23 cellular contexts compared by ENCODE assay signal in genomic region chr3:33525232-33525631, GRCh38.
DNase-seq lines count a peak whose midpoint lies in the region; ATAC-seq and TF ChIP-seq lines count a peak whose summit lies in the region.
"Had no signal": no experiment of that assay in that cellular context is flagged by ENCODE, and none has a peak within 500 bp of the region (broad histone marks: within the 10 kb centered on the region; RNA-seq: fewer than 3 reads in every experiment).

No MANE protein-coding gene starts in this region.

- H3K27me3 Mint-ChIP-seq in progenitor cell of endocrine pancreas: no peaks in the 10 kb centered on the region
- H3K27me3 Mint-ChIP-seq: CD4-positive, alpha-beta memory T cell had no signal

- TF ChIP-seq CTCF in PC-3 (conservative IDR thresholded peaks at IDR 0.05; ENCODE audit: low read depth, low read length) (no peak), progenitor cell of endocrine pancreas (IDR thresholded peaks at IDR 0.05; ENCODE audit: unreplicated experiment) (no peak)

- BruUV-seq in PC-3 (replicated peaks; lab: Mats Ljungman, UMichigan): no TSS peak

- CTCF ChIA-PET in PC-3 (lab: Charles Lee): no interaction called here

- no peak overlapping the region for H2AFZ ChIP-seq in PC-3 (ENCODE audit: low read length)

- H3F3A ChIP-seq in PC-3 (ENCODE audit: low read length, unreplicated experiment): no peaks in the 10 kb centered on the region

- H3K4me3 Mint-ChIP-seq in progenitor cell of endocrine pancreas (ENCODE audit: low read depth): no peak overlapping the region
- H3K4me3 Mint-ChIP-seq: CD4-positive, alpha-beta memory T cell had no signal

- H3K79me2 ChIP-seq in PC-3 (ENCODE audit: low read length): no peaks in the 10 kb centered on the region

- H4K20me1 ChIP-seq in PC-3 (ENCODE audit: low read length): no peaks in the 10 kb centered on the region
- H4K20me1 ChIP-seq: BLaER1 treated with 17β-estradiol and CSF1 and Interleukin-3, amounts not matched to agents 10 nM and 100 nM had no signal

- no peak overlapping the region for H3K27ac ChIP-seq in PC-3 (ENCODE audit: low read length)
- H3K27ac ChIP-seq: BLaER1 treated with 17β-estradiol and CSF1 and Interleukin-3, amounts not matched to agents 10 nM and 100 nM; KMS-11; RWPE1; SK-N-MC had no signal

- ATAC-seq in PC-3 (no peak; the same call in 1 of the 2 replicates), left colon (peak; percentile 85)

- H3K9me3 Mint-ChIP-seq in progenitor cell of endocrine pancreas (ENCODE audit: low read depth): peaks cover 31% of the 10 kb centered on the region

- H3K4me2 ChIP-seq in PC-3 (ENCODE audit: low read length): no peak overlapping the region
- H3K4me2 ChIP-seq: BLaER1 treated with 17β-estradiol and CSF1 and Interleukin-3, amounts not matched to agents 10 nM and 100 nM; KMS-11 had no signal

- peak; percentile 3 for DNase-seq in NCI-H510A (lab: John Stamatoyannopoulos, UW)
- DNase-seq in NCI-H510A treated with DMSO at 0.1 percent for 48 hours (lab: John Stamatoyannopoulos, UW): no peak
- peak; percentile 5 for DNase-seq in PC-3
- DNase-seq in left colon: no peak
- no peak for DNase-seq in progenitor cell of endocrine pancreas (ENCODE audit: low spot score, unreplicated experiment)
- no peak for DNase-seq in DMS 273 treated with DMSO at 0.1 percent for 48 hours (lab: John Stamatoyannopoulos, UW)
- no peak for DNase-seq in activated effector memory CD4-positive, alpha-beta T cell treated with Interleukin-2 at 50 U/mL for 16 hours
- DNase-seq in KG1 (lab: John Stamatoyannopoulos, UW): no peak
- DNase-seq: 8988T; Calu3; CD4-positive, alpha-beta memory T cell; EL; GF-D8; NCI-H1092 treated with DMSO at 0.1 percent for 48 hours; NCI-H1436 treated with DMSO at 0.1 percent for 48 hours; NCI-H2081 treated with DMSO at 0.1 percent for 48 hours; NCI-H2171 treated with DMSO at 0.1 percent for 48 hours; NCI-H526 treated with DMSO at 0.1 percent for 48 hours; SHP77 treated with DMSO at 0.1 percent for 48 hours had no signal

- peaks cover 8% of the 10 kb centered on the region for H3K4me1 Mint-ChIP-seq in progenitor cell of endocrine pancreas (ENCODE audit: low read depth)

- peaks cover 61% of the 10 kb centered on the region for H3K36me3 Mint-ChIP-seq in progenitor cell of endocrine pancreas (ENCODE audit: insufficient read depth)

- no peaks in the 10 kb centered on the region for H3K9me2 ChIP-seq in PC-3 (replicated peaks; ENCODE audit: low read length)

- POLR2A ChIA-PET in PC-3 (lab: Charles Lee; ENCODE audit: unreplicated experiment): no interaction called here

- intact Hi-C loops in PC-3 (cut with micrococcal nuclease) (no loop called here), left colon (cut with DNase I, micrococcal nuclease) (no loop called here)

- H3K4me3 ChIP-seq in PC-3 (ENCODE audit: low read length): no peak overlapping the region
- H3K4me3 ChIP-seq: BLaER1 treated with 17β-estradiol and CSF1 and Interleukin-3, amounts not matched to agents 10 nM and 100 nM; SK-N-MC had no signal

- peaks cover 16% of the 10 kb centered on the region; the same call in 1 of the 2 replicates for H3K36me3 ChIP-seq in PC-3 (ENCODE audit: low read depth, low read length)

- no peaks in the 10 kb centered on the region for H3K9me3 ChIP-seq in PC-3 (ENCODE audit: low read length)

- H3K9ac ChIP-seq in PC-3 (ENCODE audit: low read length): no peak overlapping the region
- H3K9ac ChIP-seq: BLaER1 treated with 17β-estradiol and CSF1 and Interleukin-3, amounts not matched to agents 10 nM and 100 nM; KMS-11 had no signal

- H3K27me3 ChIP-seq in PC-3 (ENCODE audit: low read length): no peaks in the 10 kb centered on the region
- H3K27me3 ChIP-seq: BLaER1 treated with 17β-estradiol and CSF1 and Interleukin-3, amounts not matched to agents 10 nM and 100 nM had no signal

- H3K27ac Mint-ChIP-seq in progenitor cell of endocrine pancreas: peak overlapping the region; percentile 1
- H3K27ac Mint-ChIP-seq: CD4-positive, alpha-beta memory T cell had no signal

- no peaks in the 10 kb centered on the region for H3K4me1 ChIP-seq in PC-3 (ENCODE audit: insufficient read depth, low read length)
- H3K4me1 ChIP-seq: BLaER1 treated with 17β-estradiol and CSF1 and Interleukin-3, amounts not matched to agents 10 nM and 100 nM had no signal

Comparison
In these comparisons a context has a peak if more than half of its experiments do, and no peak if none do; other contexts are left out.
1. DNase-seq: peak in NCI-H510A (single experiment) and PC-3 (single experiment); none in NCI-H510A treated with DMSO at 0.1 percent for 48 hours (single experiment), left colon (0 of 2), progenitor cell of endocrine pancreas (single experiment), DMS 273 treated with DMSO at 0.1 percent for 48 hours (single experiment), activated effector memory CD4-positive, alpha-beta T cell treated with Interleukin-2 at 50 U/mL for 16 hours (single experiment) and KG1 (single experiment).